In the genomic region with DNA sequence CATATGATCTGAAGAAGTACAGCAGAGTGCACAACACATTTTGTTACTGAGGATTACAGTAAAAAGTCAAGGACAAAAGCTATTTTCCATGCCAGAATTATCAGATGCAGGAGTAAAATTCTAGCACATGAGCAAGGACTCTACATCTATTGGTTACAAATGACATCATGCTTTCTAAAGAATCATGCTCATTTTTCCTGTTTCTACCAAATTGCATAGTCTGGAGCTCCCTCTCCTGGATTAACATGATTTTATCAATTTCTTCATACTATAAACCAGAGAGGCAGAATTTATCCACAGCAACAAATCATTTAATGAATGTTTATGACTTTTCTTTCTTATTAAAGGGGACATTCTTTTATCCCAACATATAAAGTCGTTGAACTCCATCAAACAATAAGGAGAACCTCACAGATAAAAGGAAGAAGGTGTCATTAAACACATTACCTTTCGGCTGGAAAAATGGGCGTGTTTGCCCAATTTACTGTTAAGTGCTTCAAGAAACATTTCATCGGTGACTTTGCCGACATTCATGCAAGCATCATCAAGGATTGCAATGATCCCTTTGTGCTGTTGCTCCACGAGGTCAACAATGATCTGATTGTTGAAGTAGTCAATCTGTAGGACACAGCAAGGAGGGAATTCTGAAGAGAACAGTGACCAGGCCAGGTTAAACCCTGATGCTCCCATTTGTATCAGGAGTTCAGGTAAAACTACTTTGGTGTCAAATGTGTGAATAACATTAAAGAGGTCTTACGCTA, we compare ENCODE assay signal across 8 cellular contexts.
A peak's percentile ranks its signal among the peaks of the same experiment; 100 is the strongest.
DNase-seq lines count a peak whose midpoint lies in the region; ATAC-seq and TF ChIP-seq lines count a peak whose summit lies in the region.

No MANE protein-coding gene starts in this region.

- DNase-seq in DMS114 treated with DMSO at 0.1 percent for 48 hours (lab: John Stamatoyannopoulos, UW; ENCODE audit: unreplicated experiment) (peak; percentile 80), OCI-M1 (lab: John Stamatoyannopoulos, UW) (peak; percentile 84), dorsolateral prefrontal cortex (peak in 2 of 10 donors; percentile 23 to 35), memory B cell (ENCODE audit: low spot score in 2 of 2) (peak in 1 of 2 donors; percentile 37), ureter (ENCODE audit: low spot score) (no peak)
- DNase-seq in activated CD4-positive, alpha-beta memory T cell treated with anti-CD3 and anti-CD28 coated beads, Interleukin-2, amount 10 ng/mL, durations not matched to agents 7 days and 5 days, result no peak

- H3K4me1 Mint-ChIP-seq in memory B cell, result no peaks in the 10 kb centered on the region
- peaks cover 11% of the 10 kb centered on the region for H3K4me1 Mint-ChIP-seq in activated CD4-positive, alpha-beta memory T cell treated with anti-CD3 and anti-CD28 coated beads, Interleukin-2, amount 10 ng/mL, durations not matched to agents 7 days and 5 days

- H3K4me3 Mint-ChIP-seq in memory B cell, result no peak overlapping the region
- H3K4me3 Mint-ChIP-seq in activated CD4-positive, alpha-beta memory T cell treated with anti-CD3 and anti-CD28 coated beads, Interleukin-2, amount 10 ng/mL, durations not matched to agents 7 days and 5 days, result no peak overlapping the region

- H2AFZ ChIP-seq in KMS-11 (ENCODE audit: low read depth), result no peak overlapping the region

- no peaks in the 10 kb centered on the region for H3K4me1 ChIP-seq in KMS-11 (ENCODE audit: low read depth, poor library complexity, severe bottlenecking)

- no peak overlapping the region for H3K4me3 ChIP-seq in KMS-11 (IDR thresholded peaks at IDR 0.05; ENCODE audit: insufficient read depth, low read depth, low read length)
- peak overlapping the region in 6 of 59 donors; percentile 4 to 31 (median 14) for H3K4me3 ChIP-seq in dorsolateral prefrontal cortex

- no peaks in the 10 kb centered on the region for H3K27me3 Mint-ChIP-seq in memory B cell
- no peaks in the 10 kb centered on the region for H3K27me3 Mint-ChIP-seq in activated CD4-positive, alpha-beta memory T cell treated with anti-CD3 and anti-CD28 coated beads, Interleukin-2, amount 10 ng/mL, durations not matched to agents 7 days and 5 days

- POLR2A ChIA-PET in activated CD4-positive, alpha-beta memory T cell treated with anti-CD3 and anti-CD28 coated beads, Interleukin-2, amount 10 ng/mL, durations not matched to agents 7 days and 5 days (lab: Charles Lee), result interaction anchor here (0.7 kb wide), 1 partner anchor 271 kb away, joined by 3 read pairs; no protein-coding TSS in a partner anchor

- H3K4me2 ChIP-seq in KMS-11, result no peak overlapping the region

- intact Hi-C loops in dorsolateral prefrontal cortex (cut with DNase I), result loop anchor here (1.0 to 5.0 kb wide), 4 partner anchors 96 to 272 kb away; a partner anchor contains a TSS

- CTCF ChIA-PET in activated CD4-positive, alpha-beta memory T cell treated with anti-CD3 and anti-CD28 coated beads, Interleukin-2, amount 10 ng/mL, durations not matched to agents 7 days and 5 days (lab: Charles Lee), result interaction anchor here (0.8 to 1.1 kb wide), 3 partner anchors 96 to 311 kb away, joined by 3 to 10 read pairs (median 4); a partner anchor contains a TSS

- H3K9ac ChIP-seq in KMS-11, result no peak overlapping the region

- H3K36me3 Mint-ChIP-seq in memory B cell, result no peaks in the 10 kb centered on the region
- no peaks in the 10 kb centered on the region for H3K36me3 Mint-ChIP-seq in activated CD4-positive, alpha-beta memory T cell treated with anti-CD3 and anti-CD28 coated beads, Interleukin-2, amount 10 ng/mL, durations not matched to agents 7 days and 5 days (ENCODE audit: low read depth)

- no peaks in the 10 kb centered on the region for H4K20me1 ChIP-seq in KMS-11 (ENCODE audit: insufficient read depth)

- H3K36me3 ChIP-seq in KMS-11 (ENCODE audit: insufficient read depth), result no peaks in the 10 kb centered on the region

- H3K9me3 Mint-ChIP-seq in memory B cell, result no peaks in the 10 kb centered on the region
- no peaks in the 10 kb centered on the region for H3K9me3 Mint-ChIP-seq in activated CD4-positive, alpha-beta memory T cell treated with anti-CD3 and anti-CD28 coated beads, Interleukin-2, amount 10 ng/mL, durations not matched to agents 7 days and 5 days

- H3K27me3 ChIP-seq in KMS-11 (ENCODE audit: insufficient read depth, low read depth), result no peaks in the 10 kb centered on the region
- no peaks in the 10 kb centered on the region for H3K27me3 ChIP-seq in dorsolateral prefrontal cortex

- TF ChIP-seq CTCF in KMS-11 (conservative IDR thresholded peaks at IDR 0.05; ENCODE audit: low read depth, low read length) (peak; percentile 73), dorsolateral prefrontal cortex (IDR thresholded peaks at IDR 0.05 in 54 of 56, conservative IDR thresholded peaks at IDR 0.05 in 2 of 56; ENCODE audit: low read depth in 1 of 56, partially characterized antibody in 56 of 56) (peak; percentile 58 to 94 (median 80))

- H3K27ac ChIP-seq in KMS-11 (no peak overlapping the region), dorsolateral prefrontal cortex (peak overlapping the region; percentile 44 to 95 (median 85))

- H3K27ac Mint-ChIP-seq in memory B cell, result no peak overlapping the region
- H3K27ac Mint-ChIP-seq in activated CD4-positive, alpha-beta memory T cell treated with anti-CD3 and anti-CD28 coated beads, Interleukin-2, amount 10 ng/mL, durations not matched to agents 7 days and 5 days, result no peak overlapping the region

- ATAC-seq in memory B cell (ENCODE audit: low read depth) (peak; percentile 78), HG02642 (IDR thresholded peaks at IDR 0.05; ENCODE audit: poor library complexity, unreplicated experiment) (no peak)

- H3K79me2 ChIP-seq in KMS-11 (ENCODE audit: insufficient read depth, low read depth), result no peaks in the 10 kb centered on the region

Comparison
In these comparisons a context has a peak if more than half of its experiments do, and no peak if none do; other contexts are left out.
1. DNase-seq: peak in DMS114 treated with DMSO at 0.1 percent for 48 hours (single experiment) and OCI-M1 (single experiment); none in activated CD4-positive, alpha-beta memory T cell treated with anti-CD3 and anti-CD28 coated beads, Interleukin-2, amount 10 ng/mL, durations not matched to agents 7 days and 5 days (single experiment) and ureter (single experiment).